Comparison of ENCODE assay signal across 1 cellular context in the genomic region with DNA sequence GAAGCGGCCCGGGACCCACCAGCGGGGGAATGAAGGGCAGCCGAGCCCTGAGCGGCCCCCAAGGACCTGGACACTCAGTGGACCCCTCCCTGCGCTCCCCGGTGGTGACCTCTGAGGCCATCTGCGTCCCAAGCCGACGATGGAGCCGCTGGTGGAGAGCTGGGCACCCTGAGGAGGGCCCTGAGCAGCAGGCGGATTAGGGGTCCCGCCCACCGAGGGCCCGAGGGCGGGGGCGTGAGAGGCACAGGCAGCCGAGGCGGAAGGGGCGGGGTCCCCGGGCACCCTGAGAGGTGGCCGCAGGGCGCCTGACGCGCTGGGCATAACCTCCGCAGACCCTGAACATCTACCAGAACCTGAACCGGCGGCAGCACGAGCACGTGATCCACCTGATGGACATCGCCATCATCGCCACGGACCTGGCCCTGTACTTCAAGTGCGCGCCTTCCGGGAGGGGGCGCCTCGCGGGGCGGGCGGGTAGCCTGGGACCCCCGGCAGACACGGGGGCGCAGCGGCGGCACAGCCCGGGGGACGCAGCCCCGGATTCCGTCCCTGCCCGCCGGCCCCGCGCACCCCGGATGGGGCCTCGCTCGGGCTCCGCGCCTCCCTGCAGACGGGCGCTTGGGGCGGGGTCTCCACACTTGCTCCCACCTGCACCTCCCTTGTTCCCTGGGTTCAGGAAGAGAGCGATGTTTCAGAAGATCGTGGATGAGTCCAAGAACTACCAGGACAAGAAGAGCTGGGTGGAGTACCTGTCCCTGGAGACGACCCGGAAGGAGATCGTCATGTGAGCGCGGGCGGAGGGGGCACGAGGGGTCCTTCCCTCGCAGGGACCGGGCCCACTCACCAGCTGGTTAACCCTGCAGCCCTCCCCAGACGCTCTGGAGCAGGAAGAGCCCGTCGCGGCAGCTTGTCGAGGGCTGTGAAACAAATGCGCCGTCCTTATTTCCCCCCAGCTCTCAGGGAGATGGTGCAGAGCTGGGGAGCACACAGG.
A peak's percentile ranks its signal among the peaks of the same experiment; 100 is the strongest.
TF ChIP-seq lines count a peak whose summit lies in the region.

No MANE protein-coding gene starts in this region.

TF ChIP-seq in K562, 482 proteins besides CTCF, POLR2A, EP300 and RAD21:
- TF ChIP-seq, protein P1, sequence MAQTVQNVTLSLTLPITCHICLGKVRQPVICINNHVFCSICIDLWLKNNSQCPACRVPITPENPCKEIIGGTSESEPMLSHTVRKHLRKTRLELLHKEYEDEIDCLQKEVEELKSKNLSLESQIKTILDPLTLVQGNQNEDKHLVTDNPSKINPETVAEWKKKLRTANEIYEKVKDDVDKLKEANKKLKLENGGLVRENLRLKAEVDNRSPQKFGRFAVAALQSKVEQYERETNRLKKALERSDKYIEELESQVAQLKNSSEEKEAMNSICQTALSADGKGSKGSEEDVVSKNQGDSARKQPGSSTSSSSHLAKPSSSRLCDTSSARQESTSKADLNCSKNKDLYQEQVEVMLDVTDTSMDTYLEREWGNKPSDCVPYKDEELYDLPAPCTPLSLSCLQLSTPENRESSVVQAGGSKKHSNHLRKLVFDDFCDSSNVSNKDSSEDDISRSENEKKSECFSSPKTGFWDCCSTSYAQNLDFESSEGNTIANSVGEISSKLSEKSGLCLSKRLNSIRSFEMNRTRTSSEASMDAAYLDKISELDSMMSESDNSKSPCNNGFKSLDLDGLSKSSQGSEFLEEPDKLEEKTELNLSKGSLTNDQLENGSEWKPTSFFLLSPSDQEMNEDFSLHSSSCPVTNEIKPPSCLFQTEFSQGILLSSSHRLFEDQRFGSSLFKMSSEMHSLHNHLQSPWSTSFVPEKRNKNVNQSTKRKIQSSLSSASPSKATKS (CRISPR knock-in tag; IDR thresholded peaks at IDR 0.05) = no peak
- TF ChIP-seq ZBTB7A (IDR thresholded peaks at IDR 0.05; ENCODE audit: borderline replicate concordance, control insufficient read depth, low read depth, low read length) = 0 out of 2 replicates have a peak, but pooled peaks have one; percentile 3
